Comparison of ENCODE assay signal across 15 cellular contexts in the genomic region with DNA sequence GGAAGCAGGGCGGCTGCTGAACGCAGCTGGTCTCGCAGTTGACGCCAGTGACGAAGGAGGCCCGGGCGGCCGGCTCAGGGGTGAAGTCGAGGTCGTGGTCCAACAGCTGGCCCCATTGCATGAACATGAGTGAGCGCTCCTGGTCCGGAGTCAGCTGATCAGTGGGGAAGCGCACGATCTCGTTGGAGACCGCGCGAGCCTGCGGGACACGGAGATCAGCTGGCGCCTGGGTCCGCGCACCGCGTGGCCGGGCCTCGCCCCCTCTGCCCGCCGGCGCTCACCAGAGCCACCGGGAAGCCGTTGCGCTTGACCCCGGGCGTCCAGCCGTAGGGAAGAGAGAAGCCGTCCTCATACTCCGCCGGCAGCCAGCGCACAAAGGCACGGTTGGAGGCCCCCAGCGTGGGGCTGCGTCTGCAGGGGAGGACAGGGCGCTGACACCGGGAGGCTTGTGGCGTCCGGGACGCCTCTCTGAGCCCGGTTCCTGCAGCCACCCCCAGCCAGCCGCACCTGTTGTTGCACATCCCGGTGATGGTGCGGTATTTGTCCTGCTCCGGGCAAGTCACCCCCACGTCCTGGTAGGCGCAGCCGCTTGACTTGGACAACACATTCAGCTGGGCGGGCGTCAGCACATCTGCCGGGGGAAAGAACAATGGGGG. TPM values are rescaled to one million over a fixed set of nuclear protein-coding genes. Genes with fewer than 3 reads are reported as not detected.
DNase-seq lines count a peak whose midpoint lies in the region; ATAC-seq and TF ChIP-seq lines count a peak whose summit lies in the region.
"Had no signal": no experiment of that assay in that cellular context is flagged by ENCODE, and none has a peak within 500 bp of the region (broad histone marks: within the 10 kb centered on the region; RNA-seq: fewer than 3 reads in every experiment).

No MANE protein-coding gene starts in this region.

- no peaks in the 10 kb centered on the region for H3K36me3 ChIP-seq in ascending aorta
- no peaks in the 10 kb centered on the region for H3K36me3 ChIP-seq in rectal smooth muscle tissue (ENCODE audit: control insufficient read depth, insufficient read depth, low read length)

- no peak overlapping the region for H3K9ac ChIP-seq in rectal smooth muscle tissue (ENCODE audit: low read length)

- no peaks in the 10 kb centered on the region for H3K9me3 ChIP-seq in ascending aorta
- H3K9me3 ChIP-seq in right cardiac atrium (ENCODE audit: control insufficient read depth, low read length), result no peaks in the 10 kb centered on the region

- H3K27me3 ChIP-seq in ascending aorta, result no peaks in the 10 kb centered on the region
- no peaks in the 10 kb centered on the region for H3K27me3 ChIP-seq in right cardiac atrium (ENCODE audit: control insufficient read depth, insufficient read depth)
- peaks cover 3% of the 10 kb centered on the region for H3K27me3 ChIP-seq in rectal smooth muscle tissue (ENCODE audit: control insufficient read depth, insufficient read depth, low read length)

- H3K27ac ChIP-seq in ascending aorta, result no peak overlapping the region
- H3K27ac ChIP-seq in right cardiac atrium (ENCODE audit: low read length), result no peak overlapping the region
- H3K27ac ChIP-seq in rectal smooth muscle tissue (ENCODE audit: low read depth, low read length), result no peak overlapping the region

- intact Hi-C loops in ascending aorta (cut with DNase I) (no loop called here), right cardiac atrium (cut with DNase I) (no loop called here)

- TF ChIP-seq CTCF in ascending aorta (IDR thresholded peaks at IDR 0.05), result no peak

- H3K4me3 ChIP-seq in ascending aorta (peak overlapping the region; percentile 47 to 54), right cardiac atrium (ENCODE audit: low read length) (peak overlapping the region; percentile 1), rectal smooth muscle tissue (ENCODE audit: low read length) (peak overlapping the region; percentile 32)

- ATAC-seq in right cardiac atrium (peak; percentile 72 to 90), GM18858 (IDR thresholded peaks at IDR 0.05; ENCODE audit: unreplicated experiment) (no peak), HG02678 (IDR thresholded peaks at IDR 0.05; ENCODE audit: unreplicated experiment) (no peak)

- 9% methylated on average over 59 of the region's 59 CpGs for WGBS in right cardiac atrium

- no peaks in the 10 kb centered on the region for H3K4me1 ChIP-seq in ascending aorta
- no peaks in the 10 kb centered on the region for H3K4me1 ChIP-seq in right cardiac atrium (ENCODE audit: control insufficient read depth, insufficient read depth, low read length)
- no peaks in the 10 kb centered on the region for H3K4me1 ChIP-seq in rectal smooth muscle tissue (ENCODE audit: control insufficient read depth, insufficient read depth, low read length)

- peak; percentile 61 for DNase-seq in ELF-1 (ENCODE audit: low read depth, low spot score)
- no peak for DNase-seq in ascending aorta (ENCODE audit: low spot score in 2 of 2)
- DNase-seq in right cardiac atrium, result peak; percentile 79 to 85 (median 84)
- no peak for DNase-seq in NCI-H1694 (lab: John Stamatoyannopoulos, UW)
- DNase-seq in stimulated activated CD4-positive, alpha-beta T cell treated with anti-CD3 and anti-CD28 coated beads, Interleukin-2, amount 100 ng/mL, for 48 hours, result no peak
- DNase-seq: activated T-cell treated with anti-CD3 and anti-CD28 coated beads for 4 hours; DMS153; effector CD8-positive, alpha-beta T cell; NCI-H2227 treated with DMSO at 0.1 percent for 48 hours had no signal

RNA-seq across cellular contexts. Expression of a gene that starts 1.6 kb away (rescaled TPM):
- total RNA-seq in ascending aorta (1.8 TPM), right cardiac atrium (under 1 TPM; 0.06 to 0.50 (median 0.23) TPM)
- polyA plus RNA-seq in right cardiac atrium, result 0.07 TPM
- total RNA-seq: HT1080, mesothelial cell of epicardium had no signal

RNA-seq across cellular contexts. Expression of a gene that starts 40.8 kb away (rescaled TPM):
- total RNA-seq in ascending aorta, result not detected
- total RNA-seq in right cardiac atrium, result not detected
- polyA plus RNA-seq in right cardiac atrium, result 0.29 TPM
- total RNA-seq: T-helper 1 cell treated with Interleukin-12 subunit alpha and Interleukin-12 subunit beta and Interleukin-4 antibody, amounts not matched to agents 30 ng/mL and 1 ng/mL, for 36 hours had no signal

RNA-seq across cellular contexts. Expression of a gene that starts 49.5 kb away (rescaled TPM):
- total RNA-seq in ascending aorta, result 22.4 TPM
- total RNA-seq in right cardiac atrium, result 10 to 100 TPM in 3 of 4 donors, 1 to 10 TPM in 1; 7.0 to 21.5 (median 19.2) TPM
- polyA plus RNA-seq in right cardiac atrium, result 13.0 TPM

Comparison
In these comparisons a context has a peak if more than half of its experiments do, and no peak if none do; other contexts are left out.
1. DNase-seq: peak in ELF-1 (single experiment) and right cardiac atrium (3 of 3); none in ascending aorta (0 of 2), NCI-H1694 (single experiment) and stimulated activated CD4-positive, alpha-beta T cell treated with anti-CD3 and anti-CD28 coated beads, Interleukin-2, amount 100 ng/mL, for 48 hours (0 of 2).
2. ATAC-seq: peak in right cardiac atrium (2 of 2); none in GM18858 (single experiment) and HG02678 (single experiment).
3. Peak in every context shown above with its lines, with median percentiles within 50 percentile points of each other: H3K4me3 ChIP-seq.